Comparison of ENCODE assay signal across 1 cellular context in genomic region chr1:25629836-25630235, GRCh38.
TF ChIP-seq lines count a peak whose summit lies in the region.

No MANE protein-coding gene starts in this region.

TF ChIP-seq in IMR-90, 13 proteins besides CTCF, POLR2A, EP300 and RAD21:
- TF ChIP-seq MAFK (IDR thresholded peaks at IDR 0.05; ENCODE audit: low read depth, low read length) = no peak
- TF ChIP-seq RFX5 (IDR thresholded peaks at IDR 0.05; ENCODE audit: low read depth, low read length) = no peak
- no peak for TF ChIP-seq CEBPB (IDR thresholded peaks at IDR 0.05; ENCODE audit: low read depth, low read length)
- TF ChIP-seq MXI1 (IDR thresholded peaks at IDR 0.05; ENCODE audit: borderline replicate concordance, low read depth, low read length) = no peak
- TF ChIP-seq NFE2L2 (IDR thresholded peaks at IDR 0.05; ENCODE audit: low read depth, low read length) = no peak
- no peak for TF ChIP-seq BHLHE40 (IDR thresholded peaks at IDR 0.05; ENCODE audit: low read depth, low read length)
- no peak for TF ChIP-seq MAZ (IDR thresholded peaks at IDR 0.05; ENCODE audit: borderline replicate concordance, low read depth, low read length)
